Comparison of ENCODE assay signal across 13 cellular contexts in the genomic region with DNA sequence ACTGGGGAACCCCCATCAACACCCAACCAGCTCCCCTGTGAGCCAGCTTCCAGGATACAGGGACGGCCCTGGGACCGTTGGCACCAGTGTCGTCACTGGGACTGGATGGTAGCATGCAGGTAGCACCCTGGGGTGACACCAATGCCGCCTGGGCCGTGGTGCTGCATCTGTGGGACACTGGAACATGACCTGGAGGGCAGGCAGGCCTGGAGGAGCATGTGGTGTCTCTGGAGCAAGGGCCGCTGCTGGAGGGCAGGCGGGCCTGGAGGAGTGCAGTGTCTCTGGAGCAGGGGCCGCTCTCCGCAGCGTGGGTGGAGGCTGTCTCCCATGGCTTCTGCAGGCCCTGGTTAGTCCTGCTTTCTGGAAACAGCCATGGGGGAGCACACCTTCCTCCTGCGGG. TPM values are rescaled to one million over a fixed set of nuclear protein-coding genes. Genes with fewer than 3 reads are reported as not detected.
DNase-seq lines count a peak whose midpoint lies in the region; ATAC-seq and TF ChIP-seq lines count a peak whose summit lies in the region.
"Had no signal": no experiment of that assay in that cellular context is flagged by ENCODE, and none has a peak within 500 bp of the region (broad histone marks: within the 10 kb centered on the region; RNA-seq: fewer than 3 reads in every experiment).

No MANE protein-coding gene starts in this region.

- WGBS in spleen, 5 donors = 84 to 97% (median 92%) methylated on average over 8 to 11 of the region's 11 CpGs

- no peaks in the 10 kb centered on the region for H3K9me3 ChIP-seq in spleen

- H3K4me1 Mint-ChIP-seq in activated T-cell treated with anti-CD3 and anti-CD28 coated beads, Interleukin-2, amount 50 U/mL, for 4 hours (ENCODE audit: low read depth) = peaks cover 15% of the 10 kb centered on the region

- no peaks in the 10 kb centered on the region for H3K9me3 Mint-ChIP-seq in activated T-cell treated with anti-CD3 and anti-CD28 coated beads, Interleukin-2, amount 50 U/mL, for 4 hours
- H3K9me3 Mint-ChIP-seq: CD4-positive, CD25-positive, alpha-beta regulatory T cell; naive thymus-derived CD4-positive, alpha-beta T cell had no signal

- H3K4me1 ChIP-seq in spleen = peaks cover 39 to 97% (median 74%) of the 10 kb centered on the region in 6 donors

- no peak overlapping the region for H3K4me3 ChIP-seq in H7 (ENCODE audit: insufficient read depth, low read depth, low read length)
- no peak overlapping the region for H3K4me3 ChIP-seq in spleen

- intact Hi-C loops in spleen (cut with DNase I; ENCODE audit: low total_unique reads) = no loop called here

- TF ChIP-seq POLR2A in spleen (IDR thresholded peaks at IDR 0.05) = no peak

- H3K36me3 Mint-ChIP-seq in activated T-cell treated with anti-CD3 and anti-CD28 coated beads, Interleukin-2, amount 50 U/mL, for 4 hours (ENCODE audit: insufficient read depth) = peaks cover 5% of the 10 kb centered on the region

- ATAC-seq in activated T-cell treated with anti-CD3 and anti-CD28 coated beads, Interleukin-2, amount 50 U/mL, for 4 hours = no peak
- ATAC-seq in HG03520 (IDR thresholded peaks at IDR 0.05; ENCODE audit: unreplicated experiment) (no peak), HG03108 (IDR thresholded peaks at IDR 0.05; ENCODE audit: unreplicated experiment) (no peak), HG02588 (IDR thresholded peaks at IDR 0.05; ENCODE audit: unreplicated experiment) (no peak)
- ATAC-seq: naive thymus-derived CD4-positive, alpha-beta T cell had no signal

- H3K36me3 ChIP-seq in H7 (replicated peaks; ENCODE audit: control insufficient read depth, insufficient read depth, low read length) = peaks cover 8% of the 10 kb centered on the region
- peaks cover 0 to 89% (median 47%) of the 10 kb centered on the region in 6 donors for H3K36me3 ChIP-seq in spleen

- H3K4me3 Mint-ChIP-seq in activated T-cell treated with anti-CD3 and anti-CD28 coated beads, Interleukin-2, amount 50 U/mL, for 4 hours = no peak overlapping the region
- H3K4me3 Mint-ChIP-seq: CD4-positive, CD25-positive, alpha-beta regulatory T cell; naive thymus-derived CD4-positive, alpha-beta T cell had no signal

- H3K27ac ChIP-seq in spleen = peak overlapping the region in 2 of 8 donors; percentile 18 to 86

- H3K27me3 ChIP-seq in H7 (ENCODE audit: control insufficient read depth, insufficient read depth, low read length) = no peaks in the 10 kb centered on the region
- no peaks in the 10 kb centered on the region for H3K27me3 ChIP-seq in spleen (replicated peaks in 1 of 7)

- H3K27me3 Mint-ChIP-seq in activated T-cell treated with anti-CD3 and anti-CD28 coated beads, Interleukin-2, amount 50 U/mL, for 4 hours (ENCODE audit: low read depth) = no peaks in the 10 kb centered on the region
- H3K27me3 Mint-ChIP-seq: CD4-positive, CD25-positive, alpha-beta regulatory T cell; naive thymus-derived CD4-positive, alpha-beta T cell had no signal

- no peak for TF ChIP-seq CTCF in spleen (IDR thresholded peaks at IDR 0.05 in 8 of 11, conservative IDR thresholded peaks at IDR 0.05 in 3 of 11)

- DNase-seq in H7 (peak; percentile 59), islet precursor cell (peak; percentile 41), spleen (peak; percentile 76), amygdala (lab: John Stamatoyannopoulos, UW) (no peak)
- peak; percentile 3 for DNase-seq in activated T-cell treated with anti-CD3 and anti-CD28 coated beads, Interleukin-2, amount 50 U/mL, for 4 hours
- DNase-seq: CD4-positive, CD25-positive, alpha-beta regulatory T cell; GF-D8; NCI-H2107; NK-92 treated with Interleukin-12 subunit alpha and Interleukin-12 subunit beta, amount 100 ng/mL, for 24 hours had no signal

RNA-seq across cellular contexts. Expression of gene LPCAT1, which starts 13.1 kb away (rescaled TPM):
- total RNA-seq in H7 (2014; rRNA removed; shearing (Covaris generic)) = 70.2 and 77.5 TPM in 2 replicates
- total RNA-seq in activated T-cell treated with anti-CD3 and anti-CD28 coated beads, Interleukin-2, amount 50 U/mL, for 4 hours = 10 to 100 TPM; 60.6 to 76.8 (median 65.7) TPM
- total RNA-seq in spleen = 100 to 1,000 TPM; 126 to 322 (median 223) TPM
- polyA plus RNA-seq in spleen = 100 to 1,000 TPM in 1 of 3 donors, 10 to 100 TPM in 2; 52.2 to 123 (median 94.8) TPM

Comparison
In these comparisons a context has a peak if more than half of its experiments do, and no peak if none do; other contexts are left out.
1. DNase-seq: peak in H7 (single experiment), activated T-cell treated with anti-CD3 and anti-CD28 coated beads, Interleukin-2, amount 50 U/mL, for 4 hours (single experiment), islet precursor cell (single experiment) and spleen (single experiment); none in amygdala (0 of 56).